In the genomic region with DNA sequence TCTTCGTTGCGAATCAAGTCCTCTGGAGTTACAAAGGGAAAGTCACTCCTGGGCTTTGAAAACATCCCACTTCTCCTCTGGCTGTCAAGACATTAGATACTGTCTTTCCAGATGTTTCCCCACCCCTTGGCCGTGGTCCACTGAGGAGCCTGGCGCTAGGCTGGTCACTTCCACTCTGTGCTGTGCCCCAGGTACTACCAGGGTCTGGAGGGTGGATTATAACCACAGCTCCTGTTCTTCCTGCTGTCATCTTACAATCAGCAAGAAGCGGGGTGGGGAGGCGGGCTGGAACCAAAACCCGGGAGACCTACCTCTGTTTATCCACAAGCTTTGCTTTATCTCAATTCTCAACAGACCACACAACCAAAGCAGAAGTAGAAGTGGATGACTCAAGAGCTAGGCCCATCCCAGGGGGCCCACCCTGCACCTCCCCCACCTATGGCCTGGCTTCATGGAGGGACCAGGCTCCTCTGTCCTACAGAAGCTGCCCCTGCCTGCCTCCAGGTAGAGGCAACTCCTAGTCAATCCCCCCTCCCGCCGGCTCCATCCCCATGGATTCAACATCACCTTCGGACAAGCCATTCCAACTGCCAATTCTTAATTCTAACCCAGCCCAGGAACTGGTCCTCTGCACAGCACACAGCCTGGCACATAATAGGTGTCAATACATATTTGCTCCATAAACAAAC, we compare ENCODE assay signal across 9 cellular contexts. TPM values are rescaled to one million over a fixed set of nuclear protein-coding genes. Genes with fewer than 3 reads are reported as not detected.
A peak's percentile ranks its signal among the peaks of the same experiment; 100 is the strongest.
DNase-seq lines count a peak whose midpoint lies in the region; ATAC-seq, FAIRE-seq and TF ChIP-seq lines count a peak whose summit lies in the region.
"Had no signal": no experiment of that assay in that cellular context is flagged by ENCODE, and none has a peak within 500 bp of the region (broad histone marks: within the 10 kb centered on the region; RNA-seq: fewer than 3 reads in every experiment).

No MANE protein-coding gene starts in this region.

- no peak overlapping the region for H3K4ac ChIP-seq in H1 (replicated peaks; ENCODE audit: insufficient read length, low read depth, low read length)

- no peak overlapping the region for H3K23ac ChIP-seq in H1 (ENCODE audit: insufficient read length)

- peak overlapping the region; percentile 38 for H3K18ac ChIP-seq in H1 (ENCODE audit: extremely low read depth, low read length)

- peaks cover 14 to 96% of the 10 kb centered on the region in 2 experiments for H3K79me2 ChIP-seq in H1 (ENCODE audit: control insufficient read depth in 1 of 2, insufficient read depth in 2 of 2, low read length in 2 of 2)

- no peak overlapping the region for H4K8ac ChIP-seq in H1 (ENCODE audit: extremely low read depth, insufficient read depth, low read length)

- H2BK5ac ChIP-seq in H1 (ENCODE audit: low read depth, low read length) = peak overlapping the region; percentile 81; the same call in 1 of the 2 replicates

- no peak overlapping the region for H3K14ac ChIP-seq in H1 (ENCODE audit: insufficient read length)

- CTCF ChIA-PET in RWPE1 (lab: Yijun Ruan, JAX) = no interaction called here
- CTCF ChIA-PET in H1 (lab: Charles Lee; ENCODE audit: partially characterized antibody) = interaction anchor here (0.7 to 2.2 kb wide), 6 partner anchors 12 to 305 kb away, joined by 3 to 7 read pairs (median 4); no protein-coding TSS in a partner anchor

- no peak overlapping the region for H2AK5ac ChIP-seq in H1 (ENCODE audit: low read depth, low read length)

- POLR2A ChIA-PET in RWPE1 (lab: Yijun Ruan, JAX; ENCODE audit: low non-redundant PET) (no interaction called here), H1 (lab: Charles Lee; ENCODE audit: partially characterized antibody) (interaction anchor here (0.9 to 1.6 kb wide), 6 partner anchors 9 to 41 kb away, joined by 3 to 5 read pairs (median 3); no protein-coding TSS in a partner anchor)

- 88% methylated on average over 10 of the region's 10 CpGs; no CpG with 5 or more reads in 1 of the 2 experiments for WGBS in H1 (ENCODE audit: extremely low coverage in 1 of 2, insufficient coverage in 1 of 2, insufficient read length in 1 of 2, insufficient replicate concordance in 2 of 2, low coverage in 1 of 2, low lambda C conversion rate in 2 of 2, missing lambda C conversion rate in 1 of 2), 2 experiments
- 55 to 68% (median 65%) methylated on average over 10 of the region's 10 CpGs for WGBS in small intestine, 3 donors

- TF ChIP-seq EP300 in H1 (IDR thresholded peaks at IDR 0.05; ENCODE audit: borderline replicate concordance in 1 of 2, low read depth in 2 of 2, low read length in 2 of 2) = no peak

- H3K23me2 ChIP-seq in H1 (ENCODE audit: low read depth, low read length) = no peaks in the 10 kb centered on the region

- no peak overlapping the region for H2AFZ ChIP-seq in H1 (ENCODE audit: low read length)

- peaks cover 8% of the 10 kb centered on the region for H3K79me1 ChIP-seq in H1 (ENCODE audit: low read depth, low read length)

- H3K9ac ChIP-seq in H1 (replicated peaks in 1 of 4; ENCODE audit: extremely low read depth in 1 of 4, low read depth in 3 of 4, low read length in 3 of 4) = no peak overlapping the region

- H2BK120ac ChIP-seq in H1 (replicated peaks; ENCODE audit: low read depth, low read length) = no peak overlapping the region

- no peak overlapping the region for H3K56ac ChIP-seq in H1 (replicated peaks; ENCODE audit: insufficient read length, low read depth, low read length)

- H3K4me3 ChIP-seq in H1 (ENCODE audit: extremely low read depth in 1 of 4, insufficient read depth in 2 of 4, low read depth in 3 of 4, low read length in 4 of 4) = no peak overlapping the region
- H3K4me3 ChIP-seq in small intestine (ENCODE audit: low read depth in 1 of 2, low read length in 2 of 2) = no peak overlapping the region

- H4K20me1 ChIP-seq in H1 (replicated peaks in 1 of 2; ENCODE audit: control insufficient read depth in 1 of 2, insufficient read depth in 2 of 2, low read length in 2 of 2) = peaks cover 0 to 7% of the 10 kb centered on the region in 2 experiments

- FAIRE-seq in GM18507 (lab: Jason Lieb, UNC) (peak; percentile 18), H1 (lab: Jason Lieb, UNC) (peak; percentile 24), small intestine (lab: Jason Lieb, UNC) (no peak)
- FAIRE-seq: endometrium had no signal

- H4K5ac ChIP-seq in H1 (ENCODE audit: insufficient read length, low read depth, low read length) = no peak overlapping the region

- ATAC-seq in GM21717 (IDR thresholded peaks at IDR 0.05; ENCODE audit: unreplicated experiment) = no peak

- no peak for TF ChIP-seq POLR2A in H1 (IDR thresholded peaks at IDR 0.05; ENCODE audit: control extremely low read depth in 1 of 2, low read depth in 2 of 2, low read length in 2 of 2)

- H2BK20ac ChIP-seq in H1 (ENCODE audit: low read length) = no peak overlapping the region

- H3K4me1 ChIP-seq in H1 (replicated peaks in 1 of 4; ENCODE audit: control insufficient read depth in 3 of 4, insufficient read depth in 4 of 4, low read length in 3 of 4) (peaks cover 26 to 60% (median 41%) of the 10 kb centered on the region in 4 experiments), small intestine (ENCODE audit: control insufficient read depth in 2 of 2, insufficient read depth in 1 of 2, low read depth in 1 of 2, low read length in 1 of 2) (peaks cover 30 to 61% of the 10 kb centered on the region in 2 donors)

- no peak overlapping the region for H2BK12ac ChIP-seq in H1 (ENCODE audit: low read depth, low read length)

- H3K4me2 ChIP-seq in H1 (ENCODE audit: insufficient read depth in 1 of 2, low read depth in 2 of 2, low read length in 2 of 2) = no peak overlapping the region

- no peak for DNase-seq in GM18507 (ENCODE audit: extremely low spot score, insufficient read length, low read depth)
- DNase-seq in RWPE1 (ENCODE audit: low spot score) = no peak
- DNase-seq in H1 (ENCODE audit: low read depth in 1 of 2, low spot score in 2 of 2) = no peak
- DNase-seq in small intestine = no peak
- no peak for DNase-seq in retina
- no peak for DNase-seq in putamen (ENCODE audit: low spot score)
- no peak for DNase-seq in globus pallidus (ENCODE audit: low spot score)

- H3K27me3 ChIP-seq in H1 (replicated peaks in 1 of 4; ENCODE audit: control insufficient read depth in 3 of 4, extremely low read depth in 1 of 4, insufficient read depth in 3 of 4, low read length in 3 of 4) (no peaks in the 10 kb centered on the region), small intestine (ENCODE audit: control insufficient read depth in 2 of 2, insufficient read depth in 2 of 2, low read length in 2 of 2) (no peaks in the 10 kb centered on the region)

- TF ChIP-seq CTCF in RWPE1 (conservative IDR thresholded peaks at IDR 0.05; ENCODE audit: low read depth) (no peak), H1 (IDR thresholded peaks at IDR 0.05; ENCODE audit: control extremely low read depth in 1 of 3, insufficient read depth in 1 of 3, low read depth in 1 of 3, low read length in 3 of 3) (no peak)

- 0 out of 2 replicates have a peak overlapping the region, but pooled peaks have one; percentile 72 for H2BK15ac ChIP-seq in H1 (ENCODE audit: low read length)

- no peak overlapping the region for H4K91ac ChIP-seq in H1 (replicated peaks; ENCODE audit: insufficient read length, low read length)

- H3K36me3 ChIP-seq in H1 (ENCODE audit: control insufficient read depth in 2 of 4, insufficient read depth in 4 of 4, low read length in 3 of 4) (no peaks in the 10 kb centered on the region), small intestine (ENCODE audit: control insufficient read depth in 2 of 2, insufficient read depth in 2 of 2, low read length in 2 of 2) (peaks cover 0 to 5% of the 10 kb centered on the region in 2 donors)

- no peaks in the 10 kb centered on the region for H3K9me3 ChIP-seq in H1 (ENCODE audit: insufficient read depth in 2 of 2, low read depth in 1 of 2, low read length in 1 of 2)
- H3K9me3 ChIP-seq in small intestine (ENCODE audit: control insufficient read depth, low read depth) = no peaks in the 10 kb centered on the region

- TF ChIP-seq RAD21 in H1 (IDR thresholded peaks at IDR 0.05 in 1 of 2, conservative IDR thresholded peaks at IDR 0.05 in 1 of 2; ENCODE audit: low read depth in 2 of 2, low read length in 2 of 2) = no peak

- peak overlapping the region; percentile 69 for H3K27ac ChIP-seq in RWPE1
- no peak overlapping the region for H3K27ac ChIP-seq in H1 (ENCODE audit: low read depth, low read length)
- peak overlapping the region; percentile 34 to 39 for H3K27ac ChIP-seq in small intestine (ENCODE audit: low read depth in 1 of 2, low read length in 1 of 2)

TF ChIP-seq in H1, 55 proteins besides CTCF, POLR2A, EP300 and RAD21 (continues in another document):
- no peak for TF ChIP-seq SP4 (IDR thresholded peaks at IDR 0.05; ENCODE audit: low read length)
- no peak for TF ChIP-seq SUZ12 (IDR thresholded peaks at IDR 0.05; ENCODE audit: low read length)
- TF ChIP-seq BACH1 (IDR thresholded peaks at IDR 0.05; ENCODE audit: low read length) = no peak
- TF ChIP-seq RFX5 (IDR thresholded peaks at IDR 0.05; ENCODE audit: borderline replicate concordance, low read depth, low read length) = no peak
- TF ChIP-seq ATF2 (IDR thresholded peaks at IDR 0.05; ENCODE audit: low read length) = no peak
- TF ChIP-seq CHD2 (IDR thresholded peaks at IDR 0.05; ENCODE audit: low read length) = no peak
- no peak for TF ChIP-seq RXRA (IDR thresholded peaks at IDR 0.05; ENCODE audit: insufficient read depth, low read depth, low read length)
- TF ChIP-seq RNF2 (IDR thresholded peaks at IDR 0.05; ENCODE audit: borderline replicate concordance, low read depth, low read length, missing control alignments, poor library complexity, severe bottlenecking) = no peak

RNA-seq across cellular contexts. Expression of gene SMAD7, which starts 17.8 kb away (rescaled TPM):
- total RNA-seq in H1 (2021; fragmentation: NEBNext Ultra II Directional; extraction: Animal tissue kit (Norgen Biotek cat#: 25700)) = 13.8 and 15.5 TPM in 2 replicates
- polyA plus RNA-seq in H1 (2011; rRNA removed) = 6.5 and 6.6 TPM in 2 replicates
- 6.1 TPM for polyA plus RNA-seq in H1 (2011; cell fraction: cytosol; rRNA removed)
- polyA plus RNA-seq in H1 (2011; cell fraction: nucleus; rRNA removed) = 9.4 TPM
- 3.7 to 4.5 TPM (median 4.3 TPM) in 4 replicates for polyA plus RNA-seq in H1 (2012, experiment 1 of 2)
- polyA plus RNA-seq in H1 (2012, experiment 2 of 2) = 4.8 TPM
- 12.4 TPM for polyA plus RNA-seq in H1 (2013, experiment 1 of 2)
- polyA plus RNA-seq in H1 (2013, experiment 2 of 2) = 12.0 TPM
- polyA minus RNA-seq in H1 (2011; rRNA and poly(A)+ RNA removed) = 10.3 and 13.5 TPM in 2 replicates
- 9.7 TPM for polyA minus RNA-seq in H1 (2011; cell fraction: cytosol; rRNA and poly(A)+ RNA removed)
- polyA minus RNA-seq in H1 (2011; cell fraction: nucleus; rRNA and poly(A)+ RNA removed) = 9.4 TPM
- polyA plus RNA-seq in small intestine = 10 to 100 TPM; 17.2 to 24.0 (median 18.3) TPM
